ENCODE assay signal across 27 cellular contexts in the genomic region with DNA sequence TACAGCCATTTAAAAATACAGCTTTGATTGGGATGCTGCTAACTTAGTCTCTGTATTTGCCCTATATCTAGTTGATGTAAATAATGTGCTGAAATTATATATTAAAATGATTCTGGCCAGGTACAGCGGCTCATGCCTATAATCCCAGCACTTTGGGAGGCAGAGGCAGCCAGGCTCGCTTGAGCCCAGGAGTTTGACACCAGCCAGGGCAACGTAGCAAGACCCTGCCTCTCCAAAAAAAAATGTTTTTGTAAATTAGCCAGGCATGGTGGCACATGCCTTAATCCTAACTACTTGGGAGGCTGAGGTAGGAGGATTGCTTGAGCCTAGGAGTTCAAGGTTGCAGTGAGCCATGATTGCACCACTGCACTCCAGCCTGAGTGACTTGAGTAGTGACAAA.
"Had no signal": no experiment of that assay in that cellular context is flagged by ENCODE, and none has a peak within 500 bp of the region (broad histone marks: within the 10 kb centered on the region; RNA-seq: fewer than 3 reads in every experiment).

No MANE protein-coding gene starts in this region.

- H3K4me3 ChIP-seq: hepatocyte, left ventricle myocardium inferior, lung, mucosa of descending colon, psoas muscle, right lobe of liver, smooth muscle cell, testis, thyroid gland, transverse colon, upper lobe of left lung, vagina had no signal

- ATAC-seq: mucosa of descending colon; naive thymus-derived CD8-positive, alpha-beta T cell; psoas muscle; right lobe of liver; stimulated activated memory B cell treated with anti-CD40 and anti-IgM and Interleukin-4, amounts not matched to agents 10 μg/mL and 1 μg/mL and 100 μg/mL, for 72 hours; stimulated activated naive CD8-positive, alpha-beta T cell treated with anti-CD3 and anti-CD28 coated beads, Interleukin-15, amount 100 ng/mL, for 72 hours had no signal

- H3K79me2 ChIP-seq: hepatocyte, parathyroid adenoma had no signal

- H3K9ac ChIP-seq: parathyroid adenoma had no signal

- H3K4me3 Mint-ChIP-seq: naive thymus-derived CD8-positive, alpha-beta T cell; nephron; neural crest cell; stimulated activated memory B cell treated with anti-CD40 and anti-IgM and Interleukin-4, amounts not matched to agents 10 μg/mL and 1 μg/mL and 100 μg/mL, for 72 hours; stimulated activated naive CD8-positive, alpha-beta T cell treated with anti-CD3 and anti-CD28 coated beads, Interleukin-15, amount 100 ng/mL, for 72 hours had no signal

- H3K27me3 ChIP-seq: hepatocyte, right lobe of liver, testis, thyroid gland, transverse colon, upper lobe of left lung, vagina had no signal

- H3K4me1 ChIP-seq: parathyroid adenoma, right lobe of liver had no signal

- H3K9me3 Mint-ChIP-seq: nephron; neural crest cell; stimulated activated naive CD8-positive, alpha-beta T cell treated with anti-CD3 and anti-CD28 coated beads, Interleukin-15, amount 100 ng/mL, for 72 hours had no signal

- H3K36me3 ChIP-seq: left ventricle myocardium inferior, right lobe of liver, thyroid gland, transverse colon, upper lobe of left lung, vagina had no signal

- H3K27ac ChIP-seq: hepatocyte, parathyroid adenoma, psoas muscle, right lobe of liver, testis, thyroid gland, transverse colon, upper lobe of left lung, vagina had no signal

- H3K36me3 Mint-ChIP-seq: naive thymus-derived CD8-positive, alpha-beta T cell; stimulated activated memory B cell treated with anti-CD40 and anti-IgM and Interleukin-4, amounts not matched to agents 10 μg/mL and 1 μg/mL and 100 μg/mL, for 72 hours had no signal

- H3K9me3 ChIP-seq: left ventricle myocardium inferior, mucosa of descending colon, psoas muscle, right lobe of liver, testis, thyroid gland, transverse colon, upper lobe of left lung, vagina had no signal

- DNase-seq: islet precursor cell; left ventricle myocardium inferior; midbrain; mucosa of descending colon; naive thymus-derived CD8-positive, alpha-beta T cell; nucleus accumbens; psoas muscle; right lobe of liver; stimulated activated CD4-positive, alpha-beta T cell treated with anti-CD3 and anti-CD28 coated beads, Interleukin-1b, Interleukin-23, amount 100 ng/mL, for 48 hours; stimulated activated CD4-positive, alpha-beta T cell treated with anti-CD3 and anti-CD28 coated beads, Interleukin-2, amount 100 ng/mL, for 48 hours; stimulated activated CD4-positive, alpha-beta T cell treated with anti-CD3 and anti-CD28 coated beads, Interleukin-4, amount 100 ng/mL, for 4 hours; stimulated activated CD8-positive, alpha-beta memory T cell treated with anti-CD3 and anti-CD28 coated beads, Interleukin-4, amount 100 ng/mL, for 48 hours; stimulated activated naive CD4-positive, alpha-beta T cell treated with Interleukin-2 at 50 U/mL for 16 hours; stimulated activated naive CD8-positive, alpha-beta T cell treated with anti-CD3 and anti-CD28 coated beads, Interleukin-15, amount 100 ng/mL, for 72 hours; substantia nigra; testis; thyroid gland; transverse colon; upper lobe of left lung had no signal

- H3K4me1 Mint-ChIP-seq: naive thymus-derived CD8-positive, alpha-beta T cell; stimulated activated naive CD8-positive, alpha-beta T cell treated with anti-CD3 and anti-CD28 coated beads, Interleukin-15, amount 100 ng/mL, for 72 hours had no signal

- H3K27ac Mint-ChIP-seq: naive thymus-derived CD8-positive, alpha-beta T cell; nephron; stimulated activated memory B cell treated with anti-CD40 and anti-IgM and Interleukin-4, amounts not matched to agents 10 μg/mL and 1 μg/mL and 100 μg/mL, for 72 hours; stimulated activated naive CD8-positive, alpha-beta T cell treated with anti-CD3 and anti-CD28 coated beads, Interleukin-15, amount 100 ng/mL, for 72 hours had no signal
